8 cellular contexts compared by ENCODE assay signal in the genomic region with DNA sequence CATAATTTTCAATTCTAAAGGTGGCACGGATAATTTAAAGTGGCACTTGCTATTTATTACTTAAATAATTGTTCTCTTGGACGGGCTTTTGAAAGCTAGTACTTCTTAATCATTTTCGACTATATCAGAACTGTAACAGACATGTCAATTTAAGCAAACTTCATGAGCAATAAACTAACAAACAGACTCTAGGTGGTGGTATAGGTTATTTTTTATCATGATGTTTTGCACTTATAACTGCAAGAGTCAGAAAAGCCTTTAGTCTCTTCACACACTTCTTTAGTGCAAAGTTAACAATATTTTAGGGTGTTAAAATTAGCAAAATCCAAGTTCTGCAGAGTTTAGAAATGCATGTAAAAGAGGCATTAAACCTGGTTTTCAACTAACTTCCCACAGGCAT. TPM values are rescaled to one million over a fixed set of nuclear protein-coding genes. Genes with fewer than 3 reads are reported as not detected.
DNase-seq lines count a peak whose midpoint lies in the region; ATAC-seq, FAIRE-seq and TF ChIP-seq lines count a peak whose summit lies in the region.

No MANE protein-coding gene starts in this region.

- H3K36me3 ChIP-seq in kidney (ENCODE audit: control insufficient read depth in 1 of 2, insufficient read depth in 2 of 2, low read length in 2 of 2) (no peaks in the 10 kb centered on the region), transverse colon (no peaks in the 10 kb centered on the region)

- H3K9me3 ChIP-seq in kidney (ENCODE audit: control insufficient read depth in 1 of 2, low read length in 2 of 2), result no peaks in the 10 kb centered on the region
- no peaks in the 10 kb centered on the region for H3K9me3 ChIP-seq in transverse colon

- FAIRE-seq in kidney (lab: Jason Lieb, UNC), result peak; percentile 57

- no peak for TF ChIP-seq POLR2A in transverse colon (IDR thresholded peaks at IDR 0.05)

- no peaks in the 10 kb centered on the region for H3K9me3 Mint-ChIP-seq in stimulated activated naive CD8-positive, alpha-beta T cell treated with anti-CD3 and anti-CD28 coated beads, Interleukin-15, Interleukin-2, amounts not matched to agents 100 ng/mL and 50 ng/mL, for 24 hours
- H3K9me3 Mint-ChIP-seq in activated naive CD8-positive, alpha-beta T cell treated with anti-CD3 and anti-CD28 coated beads for 36 hours, result no peaks in the 10 kb centered on the region

- H3K4me3 ChIP-seq in kidney (ENCODE audit: low read length in 2 of 2) (peak overlapping the region; percentile 82 to 83), transverse colon (peak overlapping the region; percentile 89 to 99 (median 96))

- WGBS in transverse colon (ENCODE audit: low coverage in 1 of 2), 2 donors, result 26 to 33% methylated on average over 2 to 3 of the region's 3 CpGs

- peak overlapping the region; percentile 96 for H3K27ac Mint-ChIP-seq in stimulated activated naive CD8-positive, alpha-beta T cell treated with anti-CD3 and anti-CD28 coated beads, Interleukin-15, Interleukin-2, amounts not matched to agents 100 ng/mL and 50 ng/mL, for 24 hours
- H3K27ac Mint-ChIP-seq in activated naive CD8-positive, alpha-beta T cell treated with anti-CD3 and anti-CD28 coated beads for 36 hours, result peak overlapping the region; percentile 95

- no peak for DNase-seq in stimulated activated naive CD8-positive, alpha-beta T cell treated with anti-CD3 and anti-CD28 coated beads, Interleukin-15, Interleukin-2, amounts not matched to agents 100 U/mL and 50 U/mL, for 24 hours
- DNase-seq in activated naive CD8-positive, alpha-beta T cell treated with anti-CD3 and anti-CD28 coated beads for 36 hours, result no peak
- DNase-seq in kidney (no peak), transverse colon (no peak), NCI-H226 (no peak), EL (no peak)

- H3K4me1 ChIP-seq in kidney (ENCODE audit: control insufficient read depth in 1 of 2, insufficient read depth in 1 of 2, low read depth in 1 of 2, low read length in 2 of 2) (peaks cover 3 to 15% of the 10 kb centered on the region in 2 donors), transverse colon (peaks cover 7 to 62% (median 52%) of the 10 kb centered on the region in 4 donors)

- peaks cover 71% of the 10 kb centered on the region for H3K4me1 Mint-ChIP-seq in stimulated activated naive CD8-positive, alpha-beta T cell treated with anti-CD3 and anti-CD28 coated beads, Interleukin-15, Interleukin-2, amounts not matched to agents 100 ng/mL and 50 ng/mL, for 24 hours (ENCODE audit: low read depth)
- H3K4me1 Mint-ChIP-seq in activated naive CD8-positive, alpha-beta T cell treated with anti-CD3 and anti-CD28 coated beads for 36 hours, result peaks cover 58% of the 10 kb centered on the region

- intact Hi-C loops in kidney (cut with DNase I), result no loop called here
- intact Hi-C loops in transverse colon (cut with DNase I; ENCODE audit: low total_unique reads), result loop anchor here (5.0 kb wide), 1 partner anchor 195 kb away; no protein-coding TSS in a partner anchor

- H3K9ac ChIP-seq in kidney (ENCODE audit: low read length in 2 of 2), result peak overlapping the region in 1 of 2 donors; percentile 78

- H3K27me3 ChIP-seq in transverse colon, result no peaks in the 10 kb centered on the region

- TF ChIP-seq CTCF in kidney (IDR thresholded peaks at IDR 0.05; ENCODE audit: borderline replicate concordance, extremely low read depth, insufficient read depth), result no peak
- TF ChIP-seq CTCF in transverse colon (IDR thresholded peaks at IDR 0.05), result no peak

- ATAC-seq in stimulated activated naive CD8-positive, alpha-beta T cell treated with anti-CD3 and anti-CD28 coated beads, Interleukin-15, Interleukin-2, amounts not matched to agents 100 U/mL and 50 U/mL, for 24 hours, result no peak
- no peak for ATAC-seq in GM21737 (IDR thresholded peaks at IDR 0.05; ENCODE audit: unreplicated experiment)

- TF ChIP-seq EP300 in transverse colon (IDR thresholded peaks at IDR 0.05; ENCODE audit: low read depth), result no peak

- H3K36me3 Mint-ChIP-seq in stimulated activated naive CD8-positive, alpha-beta T cell treated with anti-CD3 and anti-CD28 coated beads, Interleukin-15, Interleukin-2, amounts not matched to agents 100 ng/mL and 50 ng/mL, for 24 hours (ENCODE audit: low read depth), result peaks cover 4% of the 10 kb centered on the region
- peaks cover 8% of the 10 kb centered on the region for H3K36me3 Mint-ChIP-seq in activated naive CD8-positive, alpha-beta T cell treated with anti-CD3 and anti-CD28 coated beads for 36 hours

- no peaks in the 10 kb centered on the region for H3K27me3 Mint-ChIP-seq in stimulated activated naive CD8-positive, alpha-beta T cell treated with anti-CD3 and anti-CD28 coated beads, Interleukin-15, Interleukin-2, amounts not matched to agents 100 ng/mL and 50 ng/mL, for 24 hours
- no peaks in the 10 kb centered on the region for H3K27me3 Mint-ChIP-seq in activated naive CD8-positive, alpha-beta T cell treated with anti-CD3 and anti-CD28 coated beads for 36 hours

- H3K27ac ChIP-seq in kidney (ENCODE audit: low read depth in 2 of 2, low read length in 2 of 2) (no peak overlapping the region), transverse colon (peak overlapping the region; percentile 98 to 100 (median 100))

- H3K4me3 Mint-ChIP-seq in stimulated activated naive CD8-positive, alpha-beta T cell treated with anti-CD3 and anti-CD28 coated beads, Interleukin-15, Interleukin-2, amounts not matched to agents 100 ng/mL and 50 ng/mL, for 24 hours, result peak overlapping the region; percentile 92
- peak overlapping the region; percentile 91 for H3K4me3 Mint-ChIP-seq in activated naive CD8-positive, alpha-beta T cell treated with anti-CD3 and anti-CD28 coated beads for 36 hours

- in situ Hi-C loops in transverse colon (cut with MboI; ENCODE audit: low pct_ligation_motif_present in 1 of 4, low pct_unique_long_range_greater_than_20kb in 1 of 4, low sequenced_read_pairs in 3 of 4), result loop anchor here in 3 of 4 donors (10.0 to 25.0 kb wide), 4 partner anchors 188 to 675 kb away; a partner anchor contains a TSS

RNA-seq across cellular contexts. Expression of a gene that starts 2.2 kb away (rescaled TPM):
- 10 to 100 TPM; 26.0 to 28.3 TPM for total RNA-seq in activated naive CD8-positive, alpha-beta T cell treated with anti-CD3 and anti-CD28 coated beads for 36 hours
- 60.4 TPM for total RNA-seq in kidney
- polyA plus RNA-seq in kidney (ENCODE audit: insufficient read depth, low read depth, low replicate concordance), result 7.4 TPM
- total RNA-seq in transverse colon, result 10 to 100 TPM; 38.5 to 63.7 (median 55.6) TPM

Comparison
In these comparisons a context has a peak if more than half of its experiments do, and no peak if none do; other contexts are left out.
1. H3K27ac ChIP-seq: peak in transverse colon (4 of 4); none in kidney (0 of 2).